ENCODE assay signal across 8 cellular contexts in the genomic region with DNA sequence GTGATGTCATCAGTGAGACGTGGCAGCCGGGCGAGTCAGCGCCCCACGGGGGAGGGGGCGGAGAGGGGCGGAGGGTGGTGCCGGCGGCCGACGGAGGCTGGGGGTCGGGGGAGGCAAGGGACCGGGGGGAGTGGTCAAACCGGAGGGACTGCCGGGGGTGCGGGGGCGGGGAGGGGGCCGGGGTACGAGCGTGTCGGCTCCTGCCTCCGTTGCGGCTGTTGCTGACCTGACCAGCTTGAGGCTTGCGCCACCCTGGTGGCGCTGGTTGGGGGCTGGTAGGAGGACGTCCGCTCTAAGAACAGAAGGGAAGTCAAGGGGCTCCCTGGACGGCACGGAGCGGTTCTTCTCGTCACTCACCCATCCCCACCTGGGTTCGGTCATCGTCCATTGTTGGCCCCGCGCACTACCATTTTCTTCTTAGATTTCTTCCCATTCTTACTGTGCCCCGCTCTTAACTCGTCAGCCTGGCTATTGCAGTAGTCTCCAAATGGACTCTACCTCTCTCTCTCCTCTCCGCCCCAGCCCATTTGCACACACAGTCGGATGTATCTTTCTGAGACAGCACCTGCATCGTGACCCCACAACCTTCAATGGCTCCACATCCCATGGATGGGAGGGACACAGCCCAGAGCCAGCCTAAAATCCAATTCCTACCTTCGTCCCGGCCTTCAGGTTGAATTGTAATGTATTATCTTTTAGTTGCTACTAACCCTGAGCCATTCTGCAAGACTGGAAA. TPM values are rescaled to one million over a fixed set of nuclear protein-coding genes. Genes with fewer than 3 reads are reported as not detected.
DNase-seq lines count a peak whose midpoint lies in the region; ATAC-seq and TF ChIP-seq lines count a peak whose summit lies in the region.

No MANE protein-coding gene starts in this region.

- H3K9ac ChIP-seq in skeletal muscle tissue (ENCODE audit: low read depth in 1 of 3, low read length in 3 of 3): peak overlapping the region; percentile 82 to 86 (median 83)

- H3K27me3 ChIP-seq in right atrium auricular region (no peaks in the 10 kb centered on the region), skeletal muscle tissue (ENCODE audit: control insufficient read depth in 3 of 3, insufficient read depth in 3 of 3, low read length in 3 of 3) (no peaks in the 10 kb centered on the region)

- peak overlapping the region; percentile 100 for H3K4me3 Mint-ChIP-seq in activated CD8-positive, alpha-beta T cell treated with anti-CD3 and anti-CD28 coated beads, Interleukin-2, amount 10 ng/mL, durations not matched to agents 7 days and 5 days

- H3K9me3 ChIP-seq in right atrium auricular region (no peaks in the 10 kb centered on the region), skeletal muscle tissue (ENCODE audit: control insufficient read depth in 3 of 3, low read length in 3 of 3) (no peaks in the 10 kb centered on the region)

- no peak for TF ChIP-seq CTCF in GM12865 (IDR thresholded peaks at IDR 0.05; ENCODE audit: insufficient read depth, low read depth, low read length, missing control alignments)
- peak in 1 of 2 donors; percentile 36 for TF ChIP-seq CTCF in right atrium auricular region (IDR thresholded peaks at IDR 0.05)

- H3K4me1 Mint-ChIP-seq in activated CD8-positive, alpha-beta T cell treated with anti-CD3 and anti-CD28 coated beads, Interleukin-2, amount 10 ng/mL, durations not matched to agents 7 days and 5 days (ENCODE audit: low read depth): peaks cover 30% of the 10 kb centered on the region

- peak; percentile 28 for ATAC-seq in GM21529 (IDR thresholded peaks at IDR 0.05; ENCODE audit: unreplicated experiment)
- peak; percentile 14 for ATAC-seq in activated CD8-positive, alpha-beta T cell treated with anti-CD3 and anti-CD28 coated beads, Interleukin-2, amount 10 ng/mL, durations not matched to agents 7 days and 5 days

- H3K4me3 ChIP-seq in GM12865 (ENCODE audit: low read depth, low read length): peak overlapping the region; percentile 90
- H3K4me3 ChIP-seq in right atrium auricular region: peak overlapping the region; percentile 93 to 94
- H3K4me3 ChIP-seq in skeletal muscle tissue (ENCODE audit: low read length in 3 of 3): peak overlapping the region; percentile 81 to 88 (median 88)

- no peak for DNase-seq in GM12865 (ENCODE audit: low read depth)
- peak; percentile 10 for DNase-seq in HuH-7.5 (ENCODE audit: low spot score)
- no peak for DNase-seq in activated CD8-positive, alpha-beta T cell treated with anti-CD3 and anti-CD28 coated beads, Interleukin-2, amount 10 ng/mL, durations not matched to agents 7 days and 5 days
- no peak for DNase-seq in right atrium auricular region (ENCODE audit: low spot score)
- DNase-seq in NCI-H82 treated with DMSO at 0.1 percent for 48 hours (lab: John Stamatoyannopoulos, UW; ENCODE audit: unreplicated experiment): no peak
- DNase-seq in hepatic stellate cell (ENCODE audit: low spot score): no peak

- peak overlapping the region; percentile 99 for H3K27ac ChIP-seq in right atrium auricular region
- H3K27ac ChIP-seq in skeletal muscle tissue (ENCODE audit: low read depth, low read length): peak overlapping the region; percentile 84

- H3K4me1 ChIP-seq in right atrium auricular region (peaks cover 0 to 41% of the 10 kb centered on the region in 2 donors), skeletal muscle tissue (ENCODE audit: control insufficient read depth in 3 of 3, insufficient read depth in 3 of 3, low read length in 3 of 3) (peaks cover 21 to 31% (median 23%) of the 10 kb centered on the region in 3 donors)

- no peaks in the 10 kb centered on the region for H3K27me3 Mint-ChIP-seq in activated CD8-positive, alpha-beta T cell treated with anti-CD3 and anti-CD28 coated beads, Interleukin-2, amount 10 ng/mL, durations not matched to agents 7 days and 5 days (ENCODE audit: low read depth)

- CTCF ChIA-PET in activated CD8-positive, alpha-beta T cell treated with anti-CD3 and anti-CD28 coated beads, Interleukin-2, amount 10 ng/mL, durations not matched to agents 7 days and 5 days (lab: Charles Lee): interaction anchor here (0.8 to 2.9 kb wide), 18 partner anchors 9 to 213 kb away, joined by 3 to 18 read pairs (median 4); a partner anchor contains a TSS

- H3K27ac Mint-ChIP-seq in activated CD8-positive, alpha-beta T cell treated with anti-CD3 and anti-CD28 coated beads, Interleukin-2, amount 10 ng/mL, durations not matched to agents 7 days and 5 days: peak overlapping the region; percentile 100

- no peaks in the 10 kb centered on the region for H3K36me3 ChIP-seq in right atrium auricular region
- H3K36me3 ChIP-seq in skeletal muscle tissue (ENCODE audit: control insufficient read depth in 3 of 3, insufficient read depth in 3 of 3, low read length in 3 of 3): no peaks in the 10 kb centered on the region

- POLR2A ChIA-PET in activated CD8-positive, alpha-beta T cell treated with anti-CD3 and anti-CD28 coated beads, Interleukin-2, amount 10 ng/mL, durations not matched to agents 7 days and 5 days (lab: Charles Lee): interaction anchor here (0.8 to 2.6 kb wide), 13 partner anchors 9 to 305 kb away, joined by 3 to 29 read pairs (median 4); a partner anchor contains a TSS

- no peaks in the 10 kb centered on the region for H3K9me3 Mint-ChIP-seq in activated CD8-positive, alpha-beta T cell treated with anti-CD3 and anti-CD28 coated beads, Interleukin-2, amount 10 ng/mL, durations not matched to agents 7 days and 5 days (ENCODE audit: insufficient read depth)

- peaks cover 11% of the 10 kb centered on the region for H3K36me3 Mint-ChIP-seq in activated CD8-positive, alpha-beta T cell treated with anti-CD3 and anti-CD28 coated beads, Interleukin-2, amount 10 ng/mL, durations not matched to agents 7 days and 5 days (ENCODE audit: low read depth)

RNA-seq across cellular contexts. Expression of a gene that starts 0.7 kb away (rescaled TPM):
- 10 to 100 TPM; 58.7 to 62.7 TPM for total RNA-seq in activated CD8-positive, alpha-beta T cell treated with anti-CD3 and anti-CD28 coated beads, Interleukin-2, amount 10 ng/mL, durations not matched to agents 7 days and 5 days
- total RNA-seq in right atrium auricular region (10 to 100 TPM; 69.6 to 73.8 TPM), skeletal muscle tissue (58.5 TPM)
